In the genomic region with DNA sequence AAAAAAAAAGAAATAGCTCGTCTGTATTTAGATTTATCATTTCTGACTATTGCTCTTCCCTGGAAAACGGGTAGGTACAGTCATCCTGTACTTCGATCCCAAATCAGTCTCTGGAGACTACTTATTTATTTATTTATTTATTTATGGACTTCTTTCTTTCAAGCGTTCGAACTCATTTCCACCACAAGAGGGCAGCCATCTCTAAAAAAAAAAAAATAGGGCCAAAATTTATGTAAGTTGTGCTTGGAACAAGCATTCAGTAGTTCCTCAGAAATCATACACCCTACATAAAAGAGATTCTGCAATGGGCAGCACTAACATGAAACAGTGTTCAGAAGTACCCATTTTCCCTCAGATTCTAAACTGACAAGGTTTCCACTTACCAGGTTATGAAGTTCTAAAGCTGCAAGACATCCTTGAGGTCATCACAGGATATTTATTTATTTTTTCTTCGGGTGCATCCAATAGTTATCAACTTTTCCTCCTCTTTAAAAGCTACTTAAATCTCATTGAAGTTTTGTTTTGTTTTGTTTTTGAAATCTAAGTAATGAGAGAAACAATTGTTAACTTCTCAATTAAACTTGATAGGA, we compare ENCODE assay signal across 8 cellular contexts. TPM values are rescaled to one million over a fixed set of nuclear protein-coding genes. Genes with fewer than 3 reads are reported as not detected.
DNase-seq lines count a peak whose midpoint lies in the region; ATAC-seq and TF ChIP-seq lines count a peak whose summit lies in the region.

No MANE protein-coding gene starts in this region.

- no peak for ATAC-seq in GM19467 (IDR thresholded peaks at IDR 0.05; ENCODE audit: unreplicated experiment)

- TF ChIP-seq CTCF in GM12873 (IDR thresholded peaks at IDR 0.05; ENCODE audit: insufficient read depth, low read depth, low read length, missing control alignments): peak; percentile 47

- DNase-seq in A172 (ENCODE audit: low spot score) (peak; percentile 42), NCI-H2081 (lab: John Stamatoyannopoulos, UW) (peak; percentile 31 to 53), adipocyte (ENCODE audit: low read depth) (peak; percentile 78), kidney glomerular epithelial cell (lab: John Stamatoyannopoulos, UW) (peak; percentile 72), GOT3 (lab: John Stamatoyannopoulos, UW) (no peak)
- DNase-seq in stimulated activated CD4-positive, alpha-beta T cell treated with anti-CD3 and anti-CD28 coated beads, Interleukin-1b, Interleukin-23, amount 100 ng/mL, for 48 hours: no peak

- no peak overlapping the region for H3K4me3 ChIP-seq in adipocyte (ENCODE audit: low read length)

- H3K9me3 ChIP-seq in adipocyte (ENCODE audit: control insufficient read depth, low read length): peaks cover 9% of the 10 kb centered on the region

- H3K4me1 ChIP-seq in adipocyte (ENCODE audit: control insufficient read depth, insufficient read depth, low read length): peaks cover 11% of the 10 kb centered on the region

- no peaks in the 10 kb centered on the region for H3K36me3 ChIP-seq in adipocyte (ENCODE audit: control insufficient read depth, insufficient read depth, low read length, severe bottlenecking)

- H3K27me3 ChIP-seq in adipocyte (replicated peaks; ENCODE audit: control insufficient read depth, insufficient read depth, low read length): peaks cover 23% of the 10 kb centered on the region

- H3K9ac ChIP-seq in adipocyte (ENCODE audit: low read length): no peak overlapping the region

RNA-seq across cellular contexts. Expression of a gene that starts 1.9 kb away (rescaled TPM):
- not detected in 2 replicates for total RNA-seq in A172 (2014; rRNA removed; shearing (Covaris generic))

Comparison
In these comparisons a context has a peak if more than half of its experiments do, and no peak if none do; other contexts are left out.
1. DNase-seq: peak in A172 (single experiment), NCI-H2081 (2 of 2), adipocyte (single experiment) and kidney glomerular epithelial cell (single experiment); none in GOT3 (single experiment) and stimulated activated CD4-positive, alpha-beta T cell treated with anti-CD3 and anti-CD28 coated beads, Interleukin-1b, Interleukin-23, amount 100 ng/mL, for 48 hours (single experiment).